ENCODE assay signal across 21 cellular contexts in the genomic region with DNA sequence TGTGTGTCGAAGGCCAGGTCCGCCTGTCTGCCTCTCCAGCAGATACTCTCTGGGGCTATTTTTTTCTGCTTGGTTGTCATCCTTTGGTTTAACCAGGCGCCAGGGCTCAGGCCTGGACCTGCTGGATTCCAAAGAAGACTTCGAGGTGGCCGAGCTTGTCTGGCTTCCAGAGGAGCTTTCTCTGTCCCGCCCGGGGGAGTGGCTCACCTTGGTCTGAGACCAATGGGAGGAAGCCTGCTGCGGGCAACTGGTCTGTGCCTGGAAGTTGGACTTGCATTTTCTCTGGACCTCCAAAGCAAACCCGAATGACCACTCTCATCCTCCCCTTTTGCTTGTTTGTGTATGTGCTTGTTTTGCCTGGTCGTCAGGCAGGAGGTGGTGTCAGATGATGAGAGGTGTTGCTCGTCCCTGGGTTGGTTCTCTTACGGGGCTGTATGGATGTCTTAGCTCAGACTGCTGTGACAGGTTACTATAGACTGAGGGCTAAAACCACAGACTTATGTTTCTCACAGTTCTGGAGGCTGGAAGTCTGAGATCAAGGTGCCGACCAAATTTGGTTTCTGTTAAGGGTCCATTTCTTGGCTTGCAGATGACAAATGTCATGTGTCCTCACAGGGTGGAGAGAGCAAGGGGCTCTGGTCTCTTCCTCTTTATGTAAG. TPM values are rescaled to one million over a fixed set of nuclear protein-coding genes. Genes with fewer than 3 reads are reported as not detected.
A peak's percentile ranks its signal among the peaks of the same experiment; 100 is the strongest.
DNase-seq lines count a peak whose midpoint lies in the region; ATAC-seq, FAIRE-seq and TF ChIP-seq lines count a peak whose summit lies in the region.
"Had no signal": no experiment of that assay in that cellular context is flagged by ENCODE, and none has a peak within 500 bp of the region (broad histone marks: within the 10 kb centered on the region; RNA-seq: fewer than 3 reads in every experiment).

No MANE protein-coding gene starts in this region.

- H3K36me3 Mint-ChIP-seq in endothelial cell (ENCODE audit: low read depth, unreplicated experiment) = peaks cover 8% of the 10 kb centered on the region
- H3K36me3 Mint-ChIP-seq: naive B cell had no signal

- H3K9me3 Mint-ChIP-seq in endothelial cell (ENCODE audit: unreplicated experiment) = no peaks in the 10 kb centered on the region
- H3K9me3 Mint-ChIP-seq: activated naive CD4-positive, alpha-beta T cell treated with anti-CD3 and anti-CD28 coated beads, Interleukin-2, amount 50 U/mL, for 24 hours; naive B cell; T-helper 2 cell treated with Interferon-gamma antibody and Interleukin-4, amounts not matched to agents 5 μg/mL and 100 μg/mL, for 36 hours had no signal

- H2BK5ac ChIP-seq in IMR-90 (ENCODE audit: low read depth, low read length, poor library complexity, severe bottlenecking) (no peak overlapping the region), mesenchymal stem cell (ENCODE audit: low read depth, low read length, poor library complexity, severe bottlenecking) (no peak overlapping the region)

- peak overlapping the region; percentile 50 for H3K4me3 Mint-ChIP-seq in endothelial cell (ENCODE audit: unreplicated experiment)
- H3K4me3 Mint-ChIP-seq: activated naive CD4-positive, alpha-beta T cell treated with anti-CD3 and anti-CD28 coated beads, Interleukin-2, amount 50 U/mL, for 24 hours; T-helper 2 cell treated with Interferon-gamma antibody and Interleukin-4, amounts not matched to agents 5 μg/mL and 100 μg/mL, for 36 hours had no signal

- peaks cover 91% of the 10 kb centered on the region for H4K20me1 ChIP-seq in IMR-90 (ENCODE audit: insufficient read depth, low read length)

- H2BK120ac ChIP-seq in IMR-90 (ENCODE audit: low read depth, low read length) (peak overlapping the region; percentile 25; the same call in 1 of the 2 replicates), mesenchymal stem cell (ENCODE audit: low read depth, low read length) (no peak overlapping the region)

- H3K4ac ChIP-seq in IMR-90 (ENCODE audit: low read depth, low read length) (peak overlapping the region; percentile 58), mesenchymal stem cell (ENCODE audit: low read depth in 1 of 2, low read length in 2 of 2) (no peak overlapping the region)

- no peaks in the 10 kb centered on the region for H3K9me3 ChIP-seq in A549
- no peaks in the 10 kb centered on the region for H3K9me3 ChIP-seq in IMR-90 (ENCODE audit: control insufficient read depth, insufficient read depth, low read length)
- H3K9me3 ChIP-seq in mesenchymal stem cell (ENCODE audit: control insufficient read depth, low read length) = no peaks in the 10 kb centered on the region
- H3K9me3 ChIP-seq: transverse colon had no signal

- no peak overlapping the region for H2AK9ac ChIP-seq in IMR-90 (replicated peaks; ENCODE audit: low read depth, low read length, poor library complexity)

- peaks cover 80% of the 10 kb centered on the region for H3K4me1 Mint-ChIP-seq in endothelial cell (ENCODE audit: unreplicated experiment)

- H2AK5ac ChIP-seq in IMR-90 (ENCODE audit: low read depth, low read length) (no peak overlapping the region), mesenchymal stem cell (ENCODE audit: low read length, severe bottlenecking) (peak overlapping the region; percentile 40)

- H2BK12ac ChIP-seq in mesenchymal stem cell (ENCODE audit: low read length in 2 of 2) = peak overlapping the region in 1 of 2 experiments; percentile 33

- no peak overlapping the region for H3K56ac ChIP-seq in IMR-90 (ENCODE audit: extremely low read depth, insufficient read depth, low read length)

- dilution Hi-C loops in IMR-90 (cut with HindIII; ENCODE audit: low sequenced_read_pairs, unreplicated experiment) = no loop called here

- H3K36me3 ChIP-seq in IMR-90 (ENCODE audit: control insufficient read depth, insufficient read depth, low read length) (no peaks in the 10 kb centered on the region), mesenchymal stem cell (ENCODE audit: control insufficient read depth in 1 of 2, insufficient read depth in 2 of 2, low read depth in 1 of 2, low read length in 2 of 2) (peaks cover 0 to 9% of the 10 kb centered on the region in 2 experiments)
- H3K36me3 ChIP-seq: transverse colon had no signal

- no peak overlapping the region for H4K5ac ChIP-seq in IMR-90 (ENCODE audit: low read depth, low read length)

- 87% methylated on average over 13 of the region's 13 CpGs for WGBS in A549 (ENCODE audit: missing lambda C conversion rate)
- WGBS in IMR-90 (ENCODE audit: extremely low coverage in 2 of 2, insufficient read length in 1 of 2), 2 experiments = 92% methylated on average over 4 of the region's 13 CpGs; no CpG with 5 or more reads in 1 of the 2 experiments
- WGBS in mesenchymal stem cell = 87% methylated on average over 13 of the region's 13 CpGs

- H2BK15ac ChIP-seq in IMR-90 (ENCODE audit: low read depth, low read length) (0 out of 3 replicates have a peak overlapping the region, but pooled peaks have one; percentile 6), mesenchymal stem cell (ENCODE audit: low read depth, poor library complexity, severe bottlenecking) (peak overlapping the region; percentile 77)

- peaks cover 4% of the 10 kb centered on the region for H3K27me3 Mint-ChIP-seq in endothelial cell (ENCODE audit: unreplicated experiment)
- H3K27me3 Mint-ChIP-seq: activated naive CD4-positive, alpha-beta T cell treated with anti-CD3 and anti-CD28 coated beads, Interleukin-2, amount 50 U/mL, for 24 hours had no signal

- no peak for TF ChIP-seq EP300 in A549 (IDR thresholded peaks at IDR 0.05)

- H3K79me1 ChIP-seq in IMR-90 (ENCODE audit: low read depth in 1 of 2, low read length in 2 of 2) (peaks cover 19 to 87% of the 10 kb centered on the region in 2 experiments), mesenchymal stem cell (replicated peaks; ENCODE audit: low read length, poor library complexity, severe bottlenecking) (peaks cover 19% of the 10 kb centered on the region)

- POLR2A ChIA-PET in A549 (lab: Yijun Ruan, JAX) (no interaction called here), IMR-90 (lab: Charles Lee; ENCODE audit: unreplicated experiment) (interaction anchor here (0.6 kb wide), 1 partner anchor 98 kb away, joined by 4 read pairs; no protein-coding TSS in a partner anchor)

- no peak overlapping the region for H3K27ac ChIP-seq in A549
- no peak overlapping the region for H3K27ac ChIP-seq in IMR-90 (ENCODE audit: insufficient read depth, low read length)
- no peak overlapping the region for H3K27ac ChIP-seq in mesenchymal stem cell (ENCODE audit: low read length, poor library complexity, severe bottlenecking)
- H3K27ac ChIP-seq: transverse colon had no signal

- H3K18ac ChIP-seq in IMR-90 (ENCODE audit: low read depth, low read length) (no peak overlapping the region), mesenchymal stem cell (ENCODE audit: low read depth in 1 of 2, low read length in 2 of 2) (peak overlapping the region; percentile 2 to 48)

- peaks cover 43% of the 10 kb centered on the region for H3K9me1 ChIP-seq in IMR-90 (ENCODE audit: insufficient read depth, low read length)

- H4K91ac ChIP-seq in IMR-90 (ENCODE audit: insufficient read depth, low read depth, low read length) (peak overlapping the region; percentile 23; the same call in 1 of the 2 replicates), mesenchymal stem cell (ENCODE audit: low read length) (no peak overlapping the region)

- DNase-seq in A549 (ENCODE audit: low read depth in 1 of 2, low spot score in 1 of 2) (no peak), IMR-90 (no peak), endothelial cell (ENCODE audit: low spot score) (no peak), mesenchymal stem cell (no peak), NCI-H69 (lab: John Stamatoyannopoulos, UW) (no peak), DMS153 treated with DMSO at 0.1 percent for 48 hours (lab: John Stamatoyannopoulos, UW; ENCODE audit: unreplicated experiment) (no peak), NCI-H1105 (lab: John Stamatoyannopoulos, UW) (no peak)
- DNase-seq: activated CD4-positive, alpha-beta T cell treated with anti-CD3 and anti-CD28 coated beads for 4 hours; COR-L47; left cardiac atrium; naive B cell; NCI-H2107; NK-92 treated with Interleukin-12 subunit alpha and Interleukin-12 subunit beta, amount 100 ng/mL, for 24 hours; retina; SIG-M5; stimulated activated CD4-positive, alpha-beta T cell treated with anti-CD3 and anti-CD28 coated beads, Interleukin-1b, Interleukin-23, amount 100 ng/mL, for 48 hours; transverse colon had no signal

- H3K4me2 ChIP-seq in A549 (peak overlapping the region; percentile 16; the same call in 1 of the 3 replicates), IMR-90 (ENCODE audit: low read depth, low read length) (peak overlapping the region; percentile 68; the same call in 1 of the 2 replicates), mesenchymal stem cell (ENCODE audit: low read length, poor library complexity, severe bottlenecking) (no peak overlapping the region)

- H3K23ac ChIP-seq in IMR-90 (ENCODE audit: low read depth, low read length) = no peak overlapping the region
- no peak overlapping the region for H3K23ac ChIP-seq in mesenchymal stem cell (ENCODE audit: low read length in 2 of 2)

- intact Hi-C loops in IMR-90 (cut with micrococcal nuclease) = no loop called here

- FAIRE-seq in A549 (lab: Jason Lieb, UNC) = no peak
- FAIRE-seq: HTR-8/SVneo had no signal

- ATAC-seq in A549 = peak in 1 of 2 experiments; percentile 5; a peak in 2 of 6 replicates
- no peak for ATAC-seq in IMR-90 (ENCODE audit: low read depth)
- ATAC-seq in GM18870 (IDR thresholded peaks at IDR 0.05; ENCODE audit: unreplicated experiment) = no peak

- H3K14ac ChIP-seq in IMR-90 (replicated peaks; ENCODE audit: low read depth, low read length) (peak overlapping the region; percentile 74), mesenchymal stem cell (ENCODE audit: low read length in 2 of 2) (no peak overlapping the region)

- BruUV-seq in IMR-90 (replicated peaks; lab: Mats Ljungman, UMichigan) = no TSS peak

- H3K9ac ChIP-seq in IMR-90 (ENCODE audit: low read depth, low read length) = no peak overlapping the region
- no peak overlapping the region for H3K9ac ChIP-seq in mesenchymal stem cell (ENCODE audit: low read length)

- in situ Hi-C loops in IMR-90 (cut with MboI; ENCODE audit: low sequenced_read_pairs) = no loop called here

- peak overlapping the region; percentile 74 for H3K27ac Mint-ChIP-seq in endothelial cell (ENCODE audit: unreplicated experiment)
- H3K27ac Mint-ChIP-seq: activated naive CD4-positive, alpha-beta T cell treated with anti-CD3 and anti-CD28 coated beads, Interleukin-2, amount 50 U/mL, for 24 hours; T-helper 2 cell treated with Interferon-gamma antibody and Interleukin-4, amounts not matched to agents 5 μg/mL and 100 μg/mL, for 36 hours had no signal

- TF ChIP-seq CTCF in A549 (IDR thresholded peaks at IDR 0.05) (no peak), IMR-90 (conservative IDR thresholded peaks at IDR 0.05; ENCODE audit: low read depth, low read length) (no peak), endothelial cell (IDR thresholded peaks at IDR 0.05; ENCODE audit: unreplicated experiment) (no peak)

- H3K4me1 ChIP-seq in A549 (peaks cover 71% of the 10 kb centered on the region), IMR-90 (ENCODE audit: control insufficient read depth, insufficient read depth, low read length) (peaks cover 44% of the 10 kb centered on the region), mesenchymal stem cell (ENCODE audit: control insufficient read depth, insufficient read depth, low read depth, low read length) (peaks cover 27% of the 10 kb centered on the region)

- H2AFZ ChIP-seq in IMR-90 (replicated peaks; ENCODE audit: low read length, poor library complexity) (no peak overlapping the region), mesenchymal stem cell (ENCODE audit: low read depth, low read length) (no peak overlapping the region)

- TF ChIP-seq POLR2A in A549 (IDR thresholded peaks at IDR 0.05; ENCODE audit: low read length) = no peak
- TF ChIP-seq POLR2A in IMR-90 (IDR thresholded peaks at IDR 0.05; ENCODE audit: low read depth, low read length) = no peak

- CTCF ChIA-PET in A549 (lab: Yijun Ruan, JAX) (interaction anchor here (0.5 to 6.8 kb wide), 4 partner anchors 9 to 149 kb away, joined by 3 to 46 read pairs (median 4); no protein-coding TSS in a partner anchor), IMR-90 (lab: Yijun Ruan, JAX) (interaction anchor here (1.4 kb wide), 1 partner anchor 10 kb away, joined by 3 read pairs; no protein-coding TSS in a partner anchor)

- H2BK20ac ChIP-seq in IMR-90 (ENCODE audit: low read depth, low read length) = 0 out of 2 replicates have a peak overlapping the region, but pooled peaks have one; percentile 14

- H3K4me3 ChIP-seq in A549 (no peak overlapping the region), IMR-90 (ENCODE audit: insufficient read depth, low read depth, low read length) (no peak overlapping the region), mesenchymal stem cell (ENCODE audit: insufficient read depth in 1 of 2, low read depth in 1 of 2, low read length in 2 of 2) (no peak overlapping the region)
- H3K4me3 ChIP-seq: transverse colon had no signal

- no peaks in the 10 kb centered on the region for H3K27me3 ChIP-seq in IMR-90 (ENCODE audit: control insufficient read depth, insufficient read depth, low read length)
- H3K27me3 ChIP-seq in mesenchymal stem cell (ENCODE audit: control insufficient read depth in 1 of 2, insufficient read depth in 1 of 2, low read length in 2 of 2) = no peaks in the 10 kb centered on the region
- H3K27me3 ChIP-seq: transverse colon had no signal

- no peak for TF ChIP-seq RAD21 in A549 (conservative IDR thresholded peaks at IDR 0.05 in 1 of 2, IDR thresholded peaks at IDR 0.05 in 1 of 2)
- TF ChIP-seq RAD21 in IMR-90 (IDR thresholded peaks at IDR 0.05; ENCODE audit: low read length) = no peak

- H4K8ac ChIP-seq in IMR-90 (ENCODE audit: low read depth in 2 of 2, low read length in 2 of 2) (no peak overlapping the region), mesenchymal stem cell (ENCODE audit: low read length) (no peak overlapping the region)

RNA-seq across cellular contexts. Expression of a gene that starts 19.3 kb away (rescaled TPM):
- 69.5 and 117 TPM in 2 replicates for polyA plus RNA-seq in A549 (2011; rRNA removed)
- 53.7 and 64.5 TPM in 2 replicates for polyA plus RNA-seq in A549 (2012; cell fraction: cytosol; rRNA removed)
- 140 and 145 TPM in 2 replicates for polyA plus RNA-seq in A549 (2012; cell fraction: nucleus; rRNA removed)
- polyA plus RNA-seq in A549 (2017; fragmentation: RNase III; extraction: RNeasy Plus Mini Kit Qiagen cat#74134 plus additional on column Dnase treatment) = 38.5 to 48.4 TPM (median 42.6 TPM) in 3 replicates
- polyA minus RNA-seq in A549 (2011; rRNA and poly(A)+ RNA removed) = 348 and 449 TPM in 2 replicates
- 24.9 and 26.7 TPM in 2 replicates for total RNA-seq in IMR-90 (2012; rRNA removed)
- polyA plus RNA-seq in IMR-90 (2012; rRNA removed) = 24.0 and 27.1 TPM in 2 replicates
- 27.6 and 28.1 TPM in 2 replicates for polyA plus RNA-seq in IMR-90 (2012; cell fraction: cytosol; rRNA removed)
- polyA plus RNA-seq in IMR-90 (2012; cell fraction: nucleus; rRNA removed; ENCODE audit: low replicate concordance) = 41.3 and 50.6 TPM in 2 replicates
- 131 TPM for total RNA-seq in endothelial cell (ENCODE audit: unreplicated experiment)
- polyA plus RNA-seq in mesenchymal stem cell (2013, experiment 1 of 2) = 28.5 TPM
- polyA plus RNA-seq in mesenchymal stem cell (2013, experiment 2 of 2) = 29.2 TPM
